16 cellular contexts compared by ENCODE assay signal in the genomic region with DNA sequence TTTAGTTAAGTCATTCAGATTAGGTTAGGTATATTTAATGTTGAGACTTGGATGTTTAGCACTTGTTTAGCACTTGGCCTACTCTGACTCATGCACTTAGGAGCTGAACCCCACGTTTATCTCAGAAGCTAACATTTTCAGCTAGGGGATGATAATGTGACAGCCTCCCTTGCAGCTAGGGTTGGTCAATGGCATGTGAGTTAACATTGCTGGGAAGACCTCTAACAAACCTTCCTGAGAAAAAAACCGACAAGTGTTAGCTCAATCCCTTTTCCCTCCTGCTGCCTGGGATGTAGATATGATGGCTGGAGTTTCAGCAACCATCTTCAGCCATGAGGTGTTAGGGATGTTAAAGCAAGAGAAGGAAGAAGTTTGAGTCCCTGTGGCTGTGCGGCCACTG.
DNase-seq lines count a peak whose midpoint lies in the region; ATAC-seq lines count a peak whose summit lies in the region.
"Had no signal": no experiment of that assay in that cellular context is flagged by ENCODE, and none has a peak within 500 bp of the region (broad histone marks: within the 10 kb centered on the region; RNA-seq: fewer than 3 reads in every experiment).

No MANE protein-coding gene starts in this region.

- no peak overlapping the region for H3K14ac ChIP-seq in mesenchymal stem cell (ENCODE audit: low read length in 2 of 2)

- H3K27ac ChIP-seq in mesenchymal stem cell (ENCODE audit: low read length, poor library complexity, severe bottlenecking), result no peak overlapping the region
- H3K27ac ChIP-seq: 22Rv1; A549; BLaER1 treated with 17β-estradiol and CSF1 and Interleukin-3, amounts not matched to agents 10 nM and 100 nM; C4-2B had no signal

- peaks cover 0 to 78% of the 10 kb centered on the region in 2 experiments for H3K27me3 ChIP-seq in mesenchymal stem cell (ENCODE audit: control insufficient read depth in 1 of 2, insufficient read depth in 1 of 2, low read length in 2 of 2)
- H3K27me3 ChIP-seq: BLaER1 treated with 17β-estradiol and CSF1 and Interleukin-3, amounts not matched to agents 10 nM and 100 nM had no signal

- no peak overlapping the region for H3K4ac ChIP-seq in mesenchymal stem cell (ENCODE audit: low read depth in 1 of 2, low read length in 2 of 2)

- no peak for ATAC-seq in activated CD4-positive, CD25-positive, alpha-beta regulatory T cell treated with anti-CD3 and anti-CD28 coated beads, Interleukin-2, amount 50 U/mL, for 24 hours
- ATAC-seq: A549; CD8-positive, alpha-beta T cell; GM12878 had no signal

- no peak overlapping the region for H2BK15ac ChIP-seq in mesenchymal stem cell (ENCODE audit: low read depth, poor library complexity, severe bottlenecking)

- intact Hi-C loops in posterior cingulate gyrus (cut with DNase I), result no loop called here

- WGBS in mesenchymal stem cell, result 92% methylated on average over 2 of the region's 3 CpGs

- no peak overlapping the region for H3K18ac ChIP-seq in mesenchymal stem cell (ENCODE audit: low read depth in 1 of 2, low read length in 2 of 2)

- no peaks in the 10 kb centered on the region for H3K79me1 ChIP-seq in mesenchymal stem cell (replicated peaks; ENCODE audit: low read length, poor library complexity, severe bottlenecking)

- DNase-seq in activated CD4-positive, CD25-positive, alpha-beta regulatory T cell treated with anti-CD3 and anti-CD28 coated beads, Interleukin-2, amount 50 U/mL, for 72 hours, result peak; percentile 0
- DNase-seq in mesenchymal stem cell, result no peak
- no peak for DNase-seq in NCI-H2227 treated with DMSO at 0.1 percent for 48 hours (lab: John Stamatoyannopoulos, UW)
- no peak for DNase-seq in posterior cingulate gyrus
- DNase-seq: AML-193; Calu3; CD4-positive, alpha-beta T cell; CD8-positive, alpha-beta T cell; DMS79 treated with DMSO at 0.1 percent for 48 hours had no signal

- H3K4me2 ChIP-seq in mesenchymal stem cell (ENCODE audit: low read length, poor library complexity, severe bottlenecking), result no peak overlapping the region
- H3K4me2 ChIP-seq: A549; BLaER1 treated with 17β-estradiol and CSF1 and Interleukin-3, amounts not matched to agents 10 nM and 100 nM had no signal

- peaks cover 10% of the 10 kb centered on the region for H3K9me3 ChIP-seq in mesenchymal stem cell (ENCODE audit: control insufficient read depth, low read length)
- H3K9me3 ChIP-seq: Caco-2 had no signal

- no peak overlapping the region for H3K4me3 ChIP-seq in mesenchymal stem cell (ENCODE audit: insufficient read depth in 1 of 2, low read depth in 1 of 2, low read length in 2 of 2)
- H3K4me3 ChIP-seq: A549; BLaER1 treated with 17β-estradiol and CSF1 and Interleukin-3, amounts not matched to agents 10 nM and 100 nM; GM12878 had no signal

- H3K9ac ChIP-seq in mesenchymal stem cell (ENCODE audit: low read length), result no peak overlapping the region
- H3K9ac ChIP-seq: BLaER1 treated with 17β-estradiol and CSF1 and Interleukin-3, amounts not matched to agents 10 nM and 100 nM had no signal

- H2BK12ac ChIP-seq in mesenchymal stem cell (ENCODE audit: low read length in 2 of 2), result no peak overlapping the region

- H3K4me1 ChIP-seq in mesenchymal stem cell (ENCODE audit: control insufficient read depth, insufficient read depth, low read depth, low read length), result peaks cover 1% of the 10 kb centered on the region
- H3K4me1 ChIP-seq: A549, Caco-2 had no signal

- H3K36me3 ChIP-seq in mesenchymal stem cell (ENCODE audit: control insufficient read depth in 1 of 2, insufficient read depth in 2 of 2, low read depth in 1 of 2, low read length in 2 of 2), result no peaks in the 10 kb centered on the region
- H3K36me3 ChIP-seq: BLaER1 treated with 17β-estradiol and CSF1 and Interleukin-3, amounts not matched to agents 10 nM and 100 nM had no signal

- H2BK120ac ChIP-seq in mesenchymal stem cell (ENCODE audit: low read depth, low read length), result no peak overlapping the region

- H2BK5ac ChIP-seq in mesenchymal stem cell (ENCODE audit: low read depth, low read length, poor library complexity, severe bottlenecking), result no peak overlapping the region

- peak overlapping the region; percentile 11 for H4K91ac ChIP-seq in mesenchymal stem cell (ENCODE audit: low read length)

- H3K23ac ChIP-seq in mesenchymal stem cell (ENCODE audit: low read length in 2 of 2), result no peak overlapping the region

- H2AFZ ChIP-seq in mesenchymal stem cell (ENCODE audit: low read depth, low read length), result no peak overlapping the region

- no peak overlapping the region for H2AK5ac ChIP-seq in mesenchymal stem cell (ENCODE audit: low read length, severe bottlenecking)

- H4K8ac ChIP-seq in mesenchymal stem cell (ENCODE audit: low read length), result no peak overlapping the region
